8 cellular contexts compared by ENCODE assay signal in genomic region chr7:134546903-134547737, GRCh38. TPM values are rescaled to one million over a fixed set of nuclear protein-coding genes. Genes with fewer than 3 reads are reported as not detected.
A peak's percentile ranks its signal among the peaks of the same experiment; 100 is the strongest.
DNase-seq lines count a peak whose midpoint lies in the region; ATAC-seq and TF ChIP-seq lines count a peak whose summit lies in the region.

No MANE protein-coding gene starts in this region.

- H3K4me3 ChIP-seq in AG10803 (ENCODE audit: low read length) (peak overlapping the region; percentile 62), epithelial cell of esophagus (ENCODE audit: low read length) (peak overlapping the region; percentile 49)

- peak; percentile 51 for DNase-seq in AG10803 (ENCODE audit: low read depth)
- peak; percentile 37 for DNase-seq in NCI-H748 treated with DMSO at 0.1 percent for 48 hours (lab: John Stamatoyannopoulos, UW)
- peak; percentile 22 to 43 (median 43) for DNase-seq in activated CD8-positive, alpha-beta memory T cell treated with anti-CD3 and anti-CD28 coated beads for 48 hours (ENCODE audit: low read depth in 2 of 3, low spot score in 2 of 3)
- DNase-seq in epithelial cell of esophagus (ENCODE audit: low read depth) = peak; percentile 80
- peak; percentile 71 for DNase-seq in mucosa of gallbladder (ENCODE audit: low spot score)
- peak; percentile 33 to 35 for DNase-seq in stimulated activated CD8-positive, alpha-beta memory T cell treated with anti-CD3 and anti-CD28 coated beads, Interleukin-4, amount 100 ng/mL, for 1 hour (ENCODE audit: low read depth in 2 of 2, low spot score in 1 of 2)

- peak; percentile 48 for ATAC-seq in GM18907 (IDR thresholded peaks at IDR 0.05; ENCODE audit: unreplicated experiment)
- ATAC-seq in HG03342 (IDR thresholded peaks at IDR 0.05; ENCODE audit: unreplicated experiment) = peak; percentile 38

- TF ChIP-seq CTCF in AG10803 (conservative IDR thresholded peaks at IDR 0.05; ENCODE audit: low read length) (peak; percentile 90), epithelial cell of esophagus (IDR thresholded peaks at IDR 0.05; ENCODE audit: insufficient read depth, low read depth, low read length, missing control alignments) (peak; percentile 92)

RNA-seq across cellular contexts. Expression of gene AKR1B15, which starts 1.8 kb away (rescaled TPM):
- total RNA-seq in mucosa of gallbladder = 43.2 TPM

RNA-seq across cellular contexts. Expression of gene AKR1B10, which starts 19.8 kb away (rescaled TPM):
- 516 TPM for total RNA-seq in mucosa of gallbladder

Comparison
In these comparisons a context has a peak if more than half of its experiments do, and no peak if none do; other contexts are left out.
1. Peak in every context shown above with its lines: DNase-seq, ATAC-seq and H3K4me3 ChIP-seq.